ENCODE assay signal across 16 cellular contexts in the genomic region with DNA sequence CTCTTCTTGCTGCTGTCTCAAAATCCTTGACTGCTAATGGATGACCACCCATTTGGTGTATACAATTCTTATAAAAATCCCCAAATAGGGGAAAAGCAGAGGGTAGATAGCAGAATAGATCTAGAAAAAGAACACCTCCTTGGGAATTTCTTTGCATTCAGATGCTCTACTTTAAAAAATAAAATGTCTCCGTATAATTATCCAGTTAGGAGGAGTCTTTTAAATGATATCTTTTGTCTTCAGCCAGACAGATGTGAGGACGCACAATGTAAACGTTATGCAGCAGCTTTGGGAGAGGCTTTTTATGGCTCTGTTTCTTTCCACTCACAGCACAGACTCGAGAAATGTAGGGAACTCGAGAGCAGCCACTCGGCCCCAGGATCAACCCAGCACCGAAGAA.
A peak's percentile ranks its signal among the peaks of the same experiment; 100 is the strongest.
DNase-seq lines count a peak whose midpoint lies in the region; ATAC-seq, FAIRE-seq and TF ChIP-seq lines count a peak whose summit lies in the region.
"Had no signal": no experiment of that assay in that cellular context is flagged by ENCODE, and none has a peak within 500 bp of the region (broad histone marks: within the 10 kb centered on the region; RNA-seq: fewer than 3 reads in every experiment).

No MANE protein-coding gene starts in this region.

- peak overlapping the region; percentile 27; the same call in 1 of the 2 replicates for H3K14ac ChIP-seq in IMR-90 (replicated peaks; ENCODE audit: low read depth, low read length)
- no peak overlapping the region for H3K14ac ChIP-seq in mesenchymal stem cell (ENCODE audit: low read length in 2 of 2)

- no peak for TF ChIP-seq POLR2A in IMR-90 (IDR thresholded peaks at IDR 0.05; ENCODE audit: low read depth, low read length)

- no peak overlapping the region for H2BK12ac ChIP-seq in mesenchymal stem cell (ENCODE audit: low read length in 2 of 2)

- TF ChIP-seq RAD21 in IMR-90 (IDR thresholded peaks at IDR 0.05; ENCODE audit: low read length) = no peak

- H3K4me1 ChIP-seq in IMR-90 (ENCODE audit: control insufficient read depth, insufficient read depth, low read length) = peaks cover 15% of the 10 kb centered on the region
- peaks cover 0 to 2% of the 10 kb centered on the region in 2 donors for H3K4me1 ChIP-seq in esophagus (ENCODE audit: control insufficient read depth in 2 of 2, insufficient read depth in 2 of 2, low read length in 1 of 2)
- H3K4me1 ChIP-seq in mesenchymal stem cell (ENCODE audit: control insufficient read depth, insufficient read depth, low read depth, low read length) = peaks cover 3% of the 10 kb centered on the region
- H3K4me1 ChIP-seq in smooth muscle cell (ENCODE audit: low read depth) = peaks cover 36% of the 10 kb centered on the region

- no peak overlapping the region for H3K27ac Mint-ChIP-seq in activated T-cell treated with anti-CD3 and anti-CD28 coated beads, Interleukin-2, amount 50 U/mL, for 72 hours
- H3K27ac Mint-ChIP-seq: CD14-positive monocyte had no signal

- H3K27me3 Mint-ChIP-seq in activated T-cell treated with anti-CD3 and anti-CD28 coated beads, Interleukin-2, amount 50 U/mL, for 72 hours (ENCODE audit: low read depth) = peaks cover 77% of the 10 kb centered on the region

- H3F3A ChIP-seq in smooth muscle cell (ENCODE audit: low read depth) = peaks cover 19% of the 10 kb centered on the region

- H4K8ac ChIP-seq in IMR-90 (ENCODE audit: low read depth in 2 of 2, low read length in 2 of 2) = peak overlapping the region; percentile 74 to 77
- no peak overlapping the region for H4K8ac ChIP-seq in mesenchymal stem cell (ENCODE audit: low read length)

- dilution Hi-C loops in IMR-90 (cut with HindIII; ENCODE audit: low sequenced_read_pairs, unreplicated experiment) = no loop called here

- FAIRE-seq in RCC 7860 (lab: Jason Lieb, UNC) = no peak
- FAIRE-seq: A204.1 had no signal

- H3K36me3 Mint-ChIP-seq in activated T-cell treated with anti-CD3 and anti-CD28 coated beads, Interleukin-2, amount 50 U/mL, for 72 hours (ENCODE audit: insufficient read depth in 2 of 2) = no peaks in the 10 kb centered on the region
- H3K36me3 Mint-ChIP-seq: CD14-positive monocyte had no signal

- H3K79me2 ChIP-seq in smooth muscle cell (ENCODE audit: low read depth) = no peaks in the 10 kb centered on the region

- peak overlapping the region; percentile 50 for H2BK120ac ChIP-seq in IMR-90 (ENCODE audit: low read depth, low read length)
- no peak overlapping the region for H2BK120ac ChIP-seq in mesenchymal stem cell (ENCODE audit: low read depth, low read length)

- H3K36me3 ChIP-seq in IMR-90 (ENCODE audit: control insufficient read depth, insufficient read depth, low read length) (no peaks in the 10 kb centered on the region), esophagus (ENCODE audit: control insufficient read depth in 2 of 2, insufficient read depth in 2 of 2, low read length in 1 of 2) (no peaks in the 10 kb centered on the region), mesenchymal stem cell (ENCODE audit: control insufficient read depth in 1 of 2, insufficient read depth in 2 of 2, low read depth in 1 of 2, low read length in 2 of 2) (no peaks in the 10 kb centered on the region), smooth muscle cell (ENCODE audit: low read depth) (no peaks in the 10 kb centered on the region)

- intact Hi-C loops in IMR-90 (cut with micrococcal nuclease) = no loop called here

- H2AFZ ChIP-seq in IMR-90 (replicated peaks; ENCODE audit: low read length, poor library complexity) = no peak overlapping the region
- H2AFZ ChIP-seq in mesenchymal stem cell (ENCODE audit: low read depth, low read length) = no peak overlapping the region
- H2AFZ ChIP-seq in smooth muscle cell (ENCODE audit: low read depth) = peak overlapping the region; percentile 55

- BruUV-seq in IMR-90 (replicated peaks; lab: Mats Ljungman, UMichigan) = no TSS peak

- no peak overlapping the region for H2BK5ac ChIP-seq in IMR-90 (ENCODE audit: low read depth, low read length, poor library complexity, severe bottlenecking)
- H2BK5ac ChIP-seq in mesenchymal stem cell (ENCODE audit: low read depth, low read length, poor library complexity, severe bottlenecking) = no peak overlapping the region

- H2BK15ac ChIP-seq in IMR-90 (ENCODE audit: low read depth, low read length) = 0 out of 3 replicates have a peak overlapping the region, but pooled peaks have one; percentile 13
- H2BK15ac ChIP-seq in mesenchymal stem cell (ENCODE audit: low read depth, poor library complexity, severe bottlenecking) = no peak overlapping the region

- H2AK5ac ChIP-seq in IMR-90 (ENCODE audit: low read depth, low read length) (no peak overlapping the region), mesenchymal stem cell (ENCODE audit: low read length, severe bottlenecking) (no peak overlapping the region)

- in situ Hi-C loops in IMR-90 (cut with MboI; ENCODE audit: low sequenced_read_pairs) = no loop called here

- H3K4me3 Mint-ChIP-seq in activated T-cell treated with anti-CD3 and anti-CD28 coated beads, Interleukin-2, amount 50 U/mL, for 72 hours = no peak overlapping the region

- POLR2A ChIA-PET in IMR-90 (lab: Charles Lee; ENCODE audit: unreplicated experiment) = no interaction called here

- H3K9ac ChIP-seq in IMR-90 (ENCODE audit: low read depth, low read length) = peak overlapping the region; percentile 62
- no peak overlapping the region for H3K9ac ChIP-seq in mesenchymal stem cell (ENCODE audit: low read length)
- H3K9ac ChIP-seq in smooth muscle cell (ENCODE audit: low read depth) = peak overlapping the region; percentile 89

- ATAC-seq in IMR-90 (ENCODE audit: low read depth) = peak; percentile 39
- ATAC-seq in activated T-cell treated with anti-CD3 and anti-CD28 coated beads, Interleukin-2, amount 50 U/mL, for 72 hours (replicated peaks in 1 of 2) = no peak

- no peaks in the 10 kb centered on the region for H3K4me1 Mint-ChIP-seq in activated T-cell treated with anti-CD3 and anti-CD28 coated beads, Interleukin-2, amount 50 U/mL, for 72 hours (ENCODE audit: low read depth)
- H3K4me1 Mint-ChIP-seq: CD14-positive monocyte had no signal

- H3K23ac ChIP-seq in IMR-90 (ENCODE audit: low read depth, low read length) (peak overlapping the region; percentile 50; the same call in 1 of the 2 replicates), mesenchymal stem cell (ENCODE audit: low read length in 2 of 2) (no peak overlapping the region)

- no peaks in the 10 kb centered on the region for H4K20me1 ChIP-seq in IMR-90 (ENCODE audit: insufficient read depth, low read length)
- no peaks in the 10 kb centered on the region for H4K20me1 ChIP-seq in smooth muscle cell (ENCODE audit: low read depth)

- no peaks in the 10 kb centered on the region for H3K9me3 ChIP-seq in IMR-90 (ENCODE audit: control insufficient read depth, insufficient read depth, low read length)
- H3K9me3 ChIP-seq in esophagus (ENCODE audit: control insufficient read depth in 2 of 2, insufficient read depth in 1 of 2, low read depth in 1 of 2, low read length in 1 of 2) = peaks cover 0 to 2% of the 10 kb centered on the region in 2 donors
- H3K9me3 ChIP-seq in mesenchymal stem cell (ENCODE audit: control insufficient read depth, low read length) = no peaks in the 10 kb centered on the region
- H3K9me3 ChIP-seq in smooth muscle cell (replicated peaks; ENCODE audit: low read depth) = no peaks in the 10 kb centered on the region

- H2AK9ac ChIP-seq in IMR-90 (replicated peaks; ENCODE audit: low read depth, low read length, poor library complexity) = no peak overlapping the region

- peak overlapping the region; percentile 20; the same call in 1 of the 2 replicates for H4K91ac ChIP-seq in IMR-90 (ENCODE audit: insufficient read depth, low read depth, low read length)
- no peak overlapping the region for H4K91ac ChIP-seq in mesenchymal stem cell (ENCODE audit: low read length)

- H3K9me3 Mint-ChIP-seq in activated T-cell treated with anti-CD3 and anti-CD28 coated beads, Interleukin-2, amount 50 U/mL, for 72 hours = no peaks in the 10 kb centered on the region

- H3K56ac ChIP-seq in IMR-90 (ENCODE audit: extremely low read depth, insufficient read depth, low read length) = no peak overlapping the region

- H3K4ac ChIP-seq in IMR-90 (ENCODE audit: low read depth, low read length) (peak overlapping the region; percentile 69; the same call in 1 of the 2 replicates), mesenchymal stem cell (ENCODE audit: low read depth in 1 of 2, low read length in 2 of 2) (no peak overlapping the region)

- peak overlapping the region; percentile 49; the same call in 1 of the 2 replicates for H3K27ac ChIP-seq in IMR-90 (ENCODE audit: insufficient read depth, low read length)
- H3K27ac ChIP-seq in esophagus (ENCODE audit: low read depth in 2 of 2, low read length in 1 of 2) = peak overlapping the region; percentile 50 to 71
- no peak overlapping the region for H3K27ac ChIP-seq in mesenchymal stem cell (ENCODE audit: low read length, poor library complexity, severe bottlenecking)
- H3K27ac ChIP-seq in smooth muscle cell (ENCODE audit: low read depth) = peak overlapping the region; percentile 97

- H3K4me2 ChIP-seq in IMR-90 (ENCODE audit: low read depth, low read length) (peak overlapping the region; percentile 84), mesenchymal stem cell (ENCODE audit: low read length, poor library complexity, severe bottlenecking) (no peak overlapping the region), smooth muscle cell (peak overlapping the region; percentile 81)

- H3K27me3 ChIP-seq in IMR-90 (ENCODE audit: control insufficient read depth, insufficient read depth, low read length) (no peaks in the 10 kb centered on the region), esophagus (ENCODE audit: control insufficient read depth in 1 of 2, insufficient read depth in 2 of 2, low read length in 2 of 2) (peaks cover 0 to 5% of the 10 kb centered on the region in 2 donors), mesenchymal stem cell (ENCODE audit: control insufficient read depth in 1 of 2, insufficient read depth in 1 of 2, low read length in 2 of 2) (peaks cover 53 to 96% of the 10 kb centered on the region in 2 experiments), smooth muscle cell (ENCODE audit: low read depth) (no peaks in the 10 kb centered on the region)

- no peaks in the 10 kb centered on the region for H3K9me1 ChIP-seq in IMR-90 (ENCODE audit: insufficient read depth, low read length)

- DNase-seq in IMR-90 (peak; percentile 18), mesenchymal stem cell (peak; percentile 36), smooth muscle cell (lab: John Stamatoyannopoulos, UW; ENCODE audit: unreplicated experiment) (no peak), NCI-H2081 (lab: John Stamatoyannopoulos, UW) (no peak), germinal center (ENCODE audit: low spot score) (no peak), RCC 7860 (ENCODE audit: low spot score) (no peak)
- DNase-seq in activated T-cell treated with anti-CD3 and anti-CD28 coated beads, Interleukin-2, amount 50 U/mL, for 72 hours = no peak
- DNase-seq: COR-L47, H7, MV-4-11, NCI-H1436 treated with DMSO at 0.1 percent for 48 hours, NCI-H2081 treated with DMSO at 0.1 percent for 48 hours, NCI-H524 treated with DMSO at 0.1 percent for 48 hours had no signal

- CTCF ChIA-PET in IMR-90 (lab: Yijun Ruan, JAX) = no interaction called here

- TF ChIP-seq CTCF in IMR-90 (conservative IDR thresholded peaks at IDR 0.05; ENCODE audit: low read depth, low read length) (no peak), smooth muscle cell (IDR thresholded peaks at IDR 0.05; ENCODE audit: borderline replicate concordance, insufficient read depth, poor library complexity, severe bottlenecking) (no peak)

- H2BK20ac ChIP-seq in IMR-90 (ENCODE audit: low read depth, low read length) = peak overlapping the region; percentile 18; the same call in 1 of the 2 replicates

- peak overlapping the region; percentile 41; the same call in 1 of the 2 replicates for H4K5ac ChIP-seq in IMR-90 (ENCODE audit: low read depth, low read length)

- WGBS in IMR-90 (ENCODE audit: extremely low coverage in 2 of 2, insufficient read length in 1 of 2), 2 experiments = no CpG with 5 or more reads among the region's 7 CpGs
- WGBS in esophagus, 2 donors = 28 to 35% methylated on average over 7 of the region's 7 CpGs
- 18% methylated on average over 6 of the region's 7 CpGs for WGBS in mesenchymal stem cell
- 16% methylated on average over 7 of the region's 7 CpGs for WGBS in smooth muscle cell (ENCODE audit: low lambda C conversion rate)

- H3K18ac ChIP-seq in IMR-90 (ENCODE audit: low read depth, low read length) (peak overlapping the region; percentile 30), mesenchymal stem cell (ENCODE audit: low read depth in 1 of 2, low read length in 2 of 2) (no peak overlapping the region)

- peaks cover 0 to 3% of the 10 kb centered on the region in 2 experiments; a peak in 1 of 4 replicates for H3K79me1 ChIP-seq in IMR-90 (ENCODE audit: low read depth in 1 of 2, low read length in 2 of 2)
- H3K79me1 ChIP-seq in mesenchymal stem cell (replicated peaks; ENCODE audit: low read length, poor library complexity, severe bottlenecking) = no peaks in the 10 kb centered on the region

- H3K4me3 ChIP-seq in IMR-90 (ENCODE audit: insufficient read depth, low read depth, low read length) = no peak overlapping the region
- no peak overlapping the region for H3K4me3 ChIP-seq in esophagus (ENCODE audit: low read depth in 1 of 2, low read length in 2 of 2)
- no peak overlapping the region for H3K4me3 ChIP-seq in mesenchymal stem cell (ENCODE audit: insufficient read depth in 1 of 2, low read depth in 1 of 2, low read length in 2 of 2)
- H3K4me3 ChIP-seq in smooth muscle cell = peak overlapping the region; percentile 23

Comparison
In these comparisons a context has a peak if more than half of its experiments do, and no peak if none do; other contexts are left out.
1. DNase-seq: peak in IMR-90 (single experiment) and mesenchymal stem cell (single experiment); none in smooth muscle cell (single experiment), activated T-cell treated with anti-CD3 and anti-CD28 coated beads, Interleukin-2, amount 50 U/mL, for 72 hours (0 of 2), NCI-H2081 (0 of 2), germinal center (single experiment) and RCC 7860 (single experiment).